ENCODE assay signal across 8 cellular contexts in genomic region chr13:77300176-77301141, GRCh38. TPM values are rescaled to one million over a fixed set of nuclear protein-coding genes. Genes with fewer than 3 reads are reported as not detected.
DNase-seq lines count a peak whose midpoint lies in the region; ATAC-seq, FAIRE-seq and TF ChIP-seq lines count a peak whose summit lies in the region.

No MANE protein-coding gene starts in this region.

- H3K4me1 Mint-ChIP-seq in CD4-positive, alpha-beta T cell (ENCODE audit: low read depth), result peaks cover 82% of the 10 kb centered on the region
- peaks cover 16% of the 10 kb centered on the region for H3K4me1 Mint-ChIP-seq in astrocyte (ENCODE audit: low read depth, unreplicated experiment)
- peaks cover 60 to 87% of the 10 kb centered on the region in 2 donors for H3K4me1 Mint-ChIP-seq in immature natural killer cell

- DNase-seq in CD4-positive, alpha-beta T cell, result no peak
- DNase-seq in astrocyte (ENCODE audit: low read depth), result peak; percentile 68
- DNase-seq in mesendoderm, result peak; percentile 38
- no peak for DNase-seq in RPMI8226
- no peak for DNase-seq in globus pallidus (ENCODE audit: low spot score)
- no peak for DNase-seq in immature natural killer cell
- DNase-seq in NCI-H2171 treated with DMSO at 0.1 percent for 48 hours (lab: John Stamatoyannopoulos, UW), result no peak

- peak overlapping the region; percentile 37 for H3K4me3 Mint-ChIP-seq in CD4-positive, alpha-beta T cell
- H3K4me3 Mint-ChIP-seq in astrocyte (ENCODE audit: unreplicated experiment) (no peak overlapping the region), immature natural killer cell (peak overlapping the region in 1 of 5 donors; percentile 6)

- H3K27me3 Mint-ChIP-seq in CD4-positive, alpha-beta T cell, result no peaks in the 10 kb centered on the region
- no peaks in the 10 kb centered on the region for H3K27me3 Mint-ChIP-seq in astrocyte (ENCODE audit: low read depth, unreplicated experiment)
- H3K27me3 Mint-ChIP-seq in immature natural killer cell (ENCODE audit: low read depth in 3 of 3), result peaks cover 0 to 3% (median 0%) of the 10 kb centered on the region in 3 donors

- H3K9me3 Mint-ChIP-seq in CD4-positive, alpha-beta T cell, result no peaks in the 10 kb centered on the region
- H3K9me3 Mint-ChIP-seq in astrocyte (ENCODE audit: unreplicated experiment) (no peaks in the 10 kb centered on the region), immature natural killer cell (no peaks in the 10 kb centered on the region)

- H3K4ac ChIP-seq in mesendoderm (ENCODE audit: low read depth, low read length), result peak overlapping the region; percentile 52

- intact Hi-C loops in CD4-positive, alpha-beta T cell (cut with DNase I, micrococcal nuclease), result loop anchor here in 1 of 2 experiments (2.0 kb wide), 1 partner anchor 14 kb away; no protein-coding TSS in a partner anchor

- no peak for TF ChIP-seq CTCF in CD4-positive, alpha-beta T cell (IDR thresholded peaks at IDR 0.05)
- no peak for TF ChIP-seq CTCF in astrocyte (IDR thresholded peaks at IDR 0.05; ENCODE audit: insufficient read depth, low read depth, low read length)

- no peak overlapping the region for H4K8ac ChIP-seq in mesendoderm (ENCODE audit: low read depth, low read length)

- H3K4me1 ChIP-seq in astrocyte (ENCODE audit: insufficient read depth, low read length) (peaks cover 11% of the 10 kb centered on the region), mesendoderm (ENCODE audit: control insufficient read depth, low read depth, low read length) (peaks cover 2% of the 10 kb centered on the region)

- H3K36me3 ChIP-seq in astrocyte (ENCODE audit: insufficient read depth, low read length), result no peaks in the 10 kb centered on the region
- H3K36me3 ChIP-seq in mesendoderm (ENCODE audit: control insufficient read depth, insufficient read depth, low read length), result no peaks in the 10 kb centered on the region

- no peak overlapping the region for H3K23ac ChIP-seq in mesendoderm (ENCODE audit: low read length)

- H3K9ac ChIP-seq in astrocyte (ENCODE audit: low read length) (no peak overlapping the region), mesendoderm (ENCODE audit: low read length) (no peak overlapping the region)

- no peak overlapping the region for H3K18ac ChIP-seq in mesendoderm (ENCODE audit: low read length)

- H2BK120ac ChIP-seq in mesendoderm (ENCODE audit: low read depth, low read length), result no peak overlapping the region

- peaks cover 39% of the 10 kb centered on the region for H3K36me3 Mint-ChIP-seq in CD4-positive, alpha-beta T cell (ENCODE audit: low read depth)
- H3K36me3 Mint-ChIP-seq in astrocyte (ENCODE audit: low read depth, unreplicated experiment) (no peaks in the 10 kb centered on the region), immature natural killer cell (peaks cover 3 to 4% (median 3%) of the 10 kb centered on the region in 3 donors)

- H3K56ac ChIP-seq in mesendoderm (ENCODE audit: low read length), result peak overlapping the region; percentile 52

- H4K5ac ChIP-seq in mesendoderm (ENCODE audit: low read length), result no peak overlapping the region

- peaks cover 9% of the 10 kb centered on the region for H3K79me1 ChIP-seq in mesendoderm (ENCODE audit: low read length)

- peak overlapping the region; percentile 32 for H3K27ac Mint-ChIP-seq in CD4-positive, alpha-beta T cell
- peak overlapping the region; percentile 53 for H3K27ac Mint-ChIP-seq in astrocyte (ENCODE audit: unreplicated experiment)
- H3K27ac Mint-ChIP-seq in immature natural killer cell, result peak overlapping the region in 1 of 6 donors; percentile 20

- H2AFZ ChIP-seq in astrocyte (ENCODE audit: low read depth, low read length), result no peak overlapping the region

- no CpG with 5 or more reads among the region's 6 CpGs for WGBS in mesendoderm (ENCODE audit: extremely low coverage, insufficient coverage, low lambda C conversion rate)

- CTCF ChIA-PET in CD4-positive, alpha-beta T cell (lab: Charles Lee), result interaction anchor here (0.8 to 1.2 kb wide), 4 partner anchors 9 to 178 kb away, joined by 3 to 4 read pairs (median 4); no protein-coding TSS in a partner anchor

- no peak overlapping the region for H2BK5ac ChIP-seq in mesendoderm (ENCODE audit: low read length)

- POLR2A ChIA-PET in CD4-positive, alpha-beta T cell (lab: Charles Lee), result interaction anchor here (0.6 to 0.7 kb wide), 2 partner anchors 27 to 29 kb away, joined by 3 read pairs; no protein-coding TSS in a partner anchor

- H3K4me2 ChIP-seq in astrocyte (ENCODE audit: low read length) (peak overlapping the region; percentile 48), mesendoderm (ENCODE audit: low read length) (no peak overlapping the region)

- peaks cover 75% of the 10 kb centered on the region for H3K79me2 ChIP-seq in astrocyte (ENCODE audit: insufficient read depth, low read length)
- peaks cover 7% of the 10 kb centered on the region for H3K79me2 ChIP-seq in mesendoderm (ENCODE audit: control insufficient read depth, insufficient read depth, low read length)

- H3K9me3 ChIP-seq in CD4-positive, alpha-beta T cell (ENCODE audit: control insufficient read depth, low read length), result no peaks in the 10 kb centered on the region
- H3K9me3 ChIP-seq in astrocyte (ENCODE audit: insufficient read depth, low read depth, low read length), result no peaks in the 10 kb centered on the region

- no peak for FAIRE-seq in astrocyte (lab: Jason Lieb, UNC)

- H2AK5ac ChIP-seq in mesendoderm (ENCODE audit: low read length), result no peak overlapping the region

- H3K4me3 ChIP-seq in astrocyte (ENCODE audit: insufficient read depth, low read depth, low read length) (no peak overlapping the region), mesendoderm (ENCODE audit: low read length) (no peak overlapping the region)

- peaks cover 34% of the 10 kb centered on the region for H4K20me1 ChIP-seq in astrocyte (ENCODE audit: insufficient read depth, low read length)

- no peak overlapping the region for H3K27ac ChIP-seq in CD4-positive, alpha-beta T cell (ENCODE audit: low read depth, low read length)
- H3K27ac ChIP-seq in astrocyte (ENCODE audit: low read depth, low read length) (peak overlapping the region; percentile 22), mesendoderm (ENCODE audit: low read depth, low read length) (no peak overlapping the region)

- ATAC-seq in CD4-positive, alpha-beta T cell (ENCODE audit: poor library complexity), result no peak
- peak; percentile 41 for ATAC-seq in HG03439 (IDR thresholded peaks at IDR 0.05; ENCODE audit: unreplicated experiment)

- no peak overlapping the region for H2BK15ac ChIP-seq in mesendoderm (replicated peaks; ENCODE audit: low read depth)

- H3K27me3 ChIP-seq in CD4-positive, alpha-beta T cell (ENCODE audit: control insufficient read depth, insufficient read depth, low read length), result no peaks in the 10 kb centered on the region
- no peaks in the 10 kb centered on the region for H3K27me3 ChIP-seq in astrocyte (ENCODE audit: insufficient read depth, low read length)
- H3K27me3 ChIP-seq in mesendoderm (ENCODE audit: insufficient read depth, low read length, poor library complexity), result no peaks in the 10 kb centered on the region

RNA-seq across cellular contexts. Expression of gene MYCBP2, which starts 26.4 kb away (rescaled TPM):
- total RNA-seq in CD4-positive, alpha-beta T cell, result 100 to 1,000 TPM; 116 to 119 TPM
- 70.5 and 72.3 TPM in 2 replicates for total RNA-seq in astrocyte
- 19.4 TPM for polyA plus RNA-seq in mesendoderm (2013, experiment 1 of 2)
- polyA plus RNA-seq in mesendoderm (2013, experiment 2 of 2), result 19.5 TPM
- 10 to 100 TPM in 2 of 3 donors, 1 to 10 TPM in 1; 7.6 to 44.0 (median 18.6) TPM for polyA plus RNA-seq in immature natural killer cell

Comparison
In these comparisons a context has a peak if more than half of its experiments do, and no peak if none do; other contexts are left out.
1. DNase-seq: peak in astrocyte (single experiment) and mesendoderm (single experiment); none in CD4-positive, alpha-beta T cell (0 of 10), RPMI8226 (single experiment), globus pallidus (single experiment), immature natural killer cell (0 of 3) and NCI-H2171 treated with DMSO at 0.1 percent for 48 hours (single experiment).